ENCODE assay signal across 13 cellular contexts in genomic region chr3:58564456-58565160, GRCh38. TPM values are rescaled to one million over a fixed set of nuclear protein-coding genes. Genes with fewer than 3 reads are reported as not detected.
DNase-seq lines count a peak whose midpoint lies in the region; ATAC-seq and TF ChIP-seq lines count a peak whose summit lies in the region.
"Had no signal": no experiment of that assay in that cellular context is flagged by ENCODE, and none has a peak within 500 bp of the region (broad histone marks: within the 10 kb centered on the region; RNA-seq: fewer than 3 reads in every experiment).

No MANE protein-coding gene starts in this region.

- H3K27me3 ChIP-seq in lower lobe of right lung (ENCODE audit: low read depth) = no peaks in the 10 kb centered on the region
- H3K27me3 ChIP-seq: testis had no signal

- ATAC-seq in HG02678 (IDR thresholded peaks at IDR 0.05; ENCODE audit: unreplicated experiment) = no peak
- ATAC-seq in lower lobe of right lung = no peak
- ATAC-seq in GM18868 (IDR thresholded peaks at IDR 0.05; ENCODE audit: unreplicated experiment) = no peak
- ATAC-seq: natural killer cell treated with Interleukin-12 subunit alpha and Interleukin-12 subunit beta and Interleukin-15 and Interleukin-18, amount 100 ng/mL, for 72 hours had no signal

- H3K4me1 ChIP-seq in mesodermal cell (ENCODE audit: control insufficient read depth, insufficient read depth, low read length, poor library complexity, severe bottlenecking) (peaks cover 22% of the 10 kb centered on the region), lower lobe of right lung (no peaks in the 10 kb centered on the region)
- H3K4me1 ChIP-seq: testis had no signal

- H3K4me3 ChIP-seq in AG09309 (ENCODE audit: control insufficient read depth, low read depth, low read length) (no peak overlapping the region), mesodermal cell (ENCODE audit: extremely low read depth, insufficient read depth, low read length, poor library complexity, severe bottlenecking) (no peak overlapping the region), lower lobe of right lung (no peak overlapping the region)
- H3K4me3 ChIP-seq: testis had no signal

- no peaks in the 10 kb centered on the region for H3K9me3 ChIP-seq in mesodermal cell (ENCODE audit: control insufficient read depth, low read length)
- H3K9me3 ChIP-seq in lower lobe of right lung = no peaks in the 10 kb centered on the region
- H3K9me3 ChIP-seq: testis had no signal

- peak overlapping the region; percentile 66 for H3K27ac ChIP-seq in mesodermal cell (ENCODE audit: low read depth, low read length, severe bottlenecking)
- no peak overlapping the region for H3K27ac ChIP-seq in lower lobe of right lung
- H3K27ac ChIP-seq: testis had no signal

- intact Hi-C loops in lower lobe of right lung (cut with DNase I) = no loop called here

- 89 to 94% methylated on average over 10 of the region's 13 CpGs for WGBS in mesodermal cell (ENCODE audit: insufficient coverage in 2 of 2), 2 experiments

- TF ChIP-seq CTCF in AG09309 (IDR thresholded peaks at IDR 0.05; ENCODE audit: control insufficient read depth, insufficient read depth, low read depth, low read length, missing control alignments) (no peak), lower lobe of right lung (IDR thresholded peaks at IDR 0.05) (no peak)

- H3K36me3 ChIP-seq in mesodermal cell (ENCODE audit: control insufficient read depth, insufficient read depth, low read length) (no peaks in the 10 kb centered on the region), lower lobe of right lung (peaks cover 19% of the 10 kb centered on the region)

- peak; percentile 53 for DNase-seq in AG09309 (ENCODE audit: low read depth)
- DNase-seq in M059J (ENCODE audit: low read depth) = peak; percentile 94
- DNase-seq in dermis microvascular lymphatic vessel endothelial cell (ENCODE audit: low read depth in 2 of 2) = peak; percentile 30 to 80
- no peak for DNase-seq in NCI-H748 (lab: John Stamatoyannopoulos, UW; ENCODE audit: unreplicated experiment)
- DNase-seq in lower lobe of right lung = no peak
- DNase-seq: aorta; CD8-positive, alpha-beta memory T cell; NCI-H1694 treated with DMSO at 0.1 percent for 48 hours; testis had no signal

RNA-seq across cellular contexts. Expression of gene FAM107A, which starts 12.6 kb away (rescaled TPM):
- total RNA-seq in M059J (2014; rRNA removed; shearing (Covaris generic)) = 0.12 and 0.42 TPM in 2 replicates
- total RNA-seq in dermis microvascular lymphatic vessel endothelial cell (0.76 and 1.2 TPM in 2 replicates), lower lobe of right lung (74.5 TPM)
- not detected for polyA plus RNA-seq in mesodermal cell (2013, experiment 1 of 2)
- 0.10 TPM for polyA plus RNA-seq in mesodermal cell (2013, experiment 2 of 2)
- total RNA-seq: CD8-positive, alpha-beta memory T cell; natural killer cell treated with Interleukin-12 subunit alpha and Interleukin-12 subunit beta and Interleukin-15 and Interleukin-18, amount 100 ng/mL, for 72 hours had no signal
- polyA plus RNA-seq: CD8-positive, alpha-beta memory T cell had no signal

RNA-seq across cellular contexts. Expression of gene ACOX2, which starts 27.6 kb away (rescaled TPM):
- 2.8 and 18.5 TPM in 2 replicates for total RNA-seq in M059J (2014; rRNA removed; shearing (Covaris generic))
- total RNA-seq in dermis microvascular lymphatic vessel endothelial cell (1.0 and 1.6 TPM in 2 replicates), lower lobe of right lung (20.2 TPM)
- polyA plus RNA-seq in mesodermal cell (2013, experiment 1 of 2) = 3.8 TPM
- polyA plus RNA-seq in mesodermal cell (2013, experiment 2 of 2) = 4.0 TPM
- total RNA-seq: CD8-positive, alpha-beta memory T cell; natural killer cell treated with Interleukin-12 subunit alpha and Interleukin-12 subunit beta and Interleukin-15 and Interleukin-18, amount 100 ng/mL, for 72 hours had no signal
- polyA plus RNA-seq: CD8-positive, alpha-beta memory T cell had no signal

Comparison
In these comparisons a context has a peak if more than half of its experiments do, and no peak if none do; other contexts are left out.
1. DNase-seq: peak in AG09309 (single experiment), M059J (single experiment) and dermis microvascular lymphatic vessel endothelial cell (2 of 2); none in NCI-H748 (single experiment) and lower lobe of right lung (single experiment).
2. RNA of gene FAM107A, which starts 12.6 kb away (total RNA-seq): 74.5 TPM in lower lobe of right lung (single experiment); 0.76 to 1.2 TPM in dermis microvascular lymphatic vessel endothelial cell and 0.12 to 0.42 TPM in M059J; every median in the first group is over 10 times any median in the second.